Comparison of ENCODE assay signal across 14 cellular contexts in the genomic region with DNA sequence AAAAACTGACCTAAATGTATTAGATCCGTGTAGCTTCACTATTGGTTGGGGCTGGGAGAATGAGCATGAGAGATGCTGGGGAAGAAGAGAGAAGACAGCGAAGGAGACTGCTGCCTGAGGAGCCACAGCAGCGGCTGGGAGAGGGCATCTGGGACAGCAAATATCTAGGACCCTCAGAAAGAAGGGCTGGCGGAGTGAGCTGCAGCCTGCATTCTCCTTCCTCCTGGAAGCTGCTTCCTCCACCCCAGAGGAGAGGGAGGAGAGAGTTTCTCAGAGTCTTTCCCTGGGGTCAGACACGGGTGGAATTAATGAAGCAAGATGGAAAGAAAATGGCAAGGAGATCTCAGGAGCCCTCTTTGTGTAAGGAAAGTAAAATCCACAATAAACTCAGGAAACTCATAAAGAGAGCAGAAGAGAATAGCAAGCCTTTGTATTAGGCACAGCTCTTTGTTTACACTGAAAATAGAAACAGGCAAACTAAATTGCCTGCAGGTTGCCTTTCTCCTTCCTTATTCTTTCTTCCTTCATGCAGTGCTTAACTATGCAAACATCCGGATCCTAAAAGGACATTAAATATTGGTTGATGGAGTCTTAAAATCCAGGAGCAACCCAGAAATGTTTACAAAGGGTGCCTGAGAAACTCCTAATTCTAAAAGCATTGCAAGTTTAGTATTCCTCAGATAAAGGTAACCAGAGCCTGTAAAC.
DNase-seq lines count a peak whose midpoint lies in the region; TF ChIP-seq lines count a peak whose summit lies in the region.
"Had no signal": no experiment of that assay in that cellular context is flagged by ENCODE, and none has a peak within 500 bp of the region (broad histone marks: within the 10 kb centered on the region; RNA-seq: fewer than 3 reads in every experiment).

No MANE protein-coding gene starts in this region.

- peak overlapping the region; percentile 78 for H4K8ac ChIP-seq in neuronal stem cell (ENCODE audit: low read depth, low read length)

- intact Hi-C loops in uterus (cut with DNase I; ENCODE audit: low total_unique reads), result no loop called here

- no peaks in the 10 kb centered on the region for H3K79me1 ChIP-seq in neuronal stem cell (ENCODE audit: low read depth, low read length)

- no peak for TF ChIP-seq POLR2A in uterus (IDR thresholded peaks at IDR 0.05)

- peaks cover 10% of the 10 kb centered on the region for H3K9me3 Mint-ChIP-seq in endodermal cell
- H3K9me3 Mint-ChIP-seq: activated CD4-positive, alpha-beta memory T cell treated with anti-CD3 and anti-CD28 coated beads for 36 hours; central memory CD8-positive, alpha-beta T cell had no signal

- H2BK12ac ChIP-seq in neuronal stem cell (ENCODE audit: low read length), result no peak overlapping the region

- DNase-seq in HAP-1 (ENCODE audit: low spot score in 2 of 2), result peak; percentile 13 to 62
- DNase-seq in NCI-H1436 treated with DMSO at 0.1 percent for 48 hours (lab: John Stamatoyannopoulos, UW), result peak; percentile 43
- DNase-seq in endodermal cell, result no peak
- no peak for DNase-seq in neuronal stem cell (ENCODE audit: low spot score)
- DNase-seq in uterus, result no peak
- DNase-seq in stimulated activated naive CD4-positive, alpha-beta T cell treated with Interleukin-2 at 50 U/mL for 16 hours (lab: John Stamatoyannopoulos, UW), result no peak
- no peak for DNase-seq in NOMO-1 treated with DMSO at 0.1 percent for 48 hours (lab: John Stamatoyannopoulos, UW; ENCODE audit: unreplicated experiment)
- DNase-seq: activated CD4-positive, alpha-beta memory T cell treated with anti-CD3 and anti-CD28 coated beads for 36 hours; DND-41; foreskin keratinocyte had no signal

- H2BK120ac ChIP-seq in neuronal stem cell (ENCODE audit: low read depth, low read length), result no peak overlapping the region

- H3K4me3 ChIP-seq in HAP-1, result no peak overlapping the region
- H3K4me3 ChIP-seq in endodermal cell (ENCODE audit: low read length), result no peak overlapping the region
- H3K4me3 ChIP-seq in neuronal stem cell (ENCODE audit: low read length in 2 of 2), result no peak overlapping the region
- H3K4me3 ChIP-seq in uterus, result no peak overlapping the region
- H3K4me3 ChIP-seq: BLaER1 treated with 17β-estradiol and CSF1 and Interleukin-3, amounts not matched to agents 10 nM and 100 nM; lung had no signal

- peaks cover 10% of the 10 kb centered on the region for H3K27me3 Mint-ChIP-seq in endodermal cell (ENCODE audit: insufficient read depth)

- H3K4me3 Mint-ChIP-seq in endodermal cell, result no peak overlapping the region
- H3K4me3 Mint-ChIP-seq: activated CD4-positive, alpha-beta memory T cell treated with anti-CD3 and anti-CD28 coated beads for 36 hours; central memory CD8-positive, alpha-beta T cell had no signal

- peaks cover 7% of the 10 kb centered on the region for H3K4me1 ChIP-seq in HAP-1
- H3K4me1 ChIP-seq in endodermal cell (ENCODE audit: control insufficient read depth, insufficient read depth, low read length), result peaks cover 3% of the 10 kb centered on the region
- H3K4me1 ChIP-seq in neuronal stem cell (ENCODE audit: control insufficient read depth in 2 of 2, insufficient read depth in 1 of 2, low read depth in 1 of 2, low read length in 2 of 2), result peaks cover 6 to 11% of the 10 kb centered on the region in 2 donors
- no peaks in the 10 kb centered on the region for H3K4me1 ChIP-seq in uterus
- H3K4me1 ChIP-seq: BLaER1 treated with 17β-estradiol and CSF1 and Interleukin-3, amounts not matched to agents 10 nM and 100 nM; foreskin keratinocyte had no signal

- TF ChIP-seq CTCF in endodermal cell (conservative IDR thresholded peaks at IDR 0.05) (no peak), uterus (IDR thresholded peaks at IDR 0.05) (no peak)

- H3K9me3 ChIP-seq in HAP-1 (no peaks in the 10 kb centered on the region), endodermal cell (ENCODE audit: control insufficient read depth, low read length) (no peaks in the 10 kb centered on the region), neuronal stem cell (replicated peaks in 1 of 2; ENCODE audit: control insufficient read depth in 2 of 2, insufficient read depth in 1 of 2, low read depth in 1 of 2, low read length in 2 of 2) (no peaks in the 10 kb centered on the region), uterus (no peaks in the 10 kb centered on the region)

- no peaks in the 10 kb centered on the region for H3K36me3 ChIP-seq in HAP-1 (replicated peaks)
- no peaks in the 10 kb centered on the region for H3K36me3 ChIP-seq in endodermal cell (ENCODE audit: control insufficient read depth, insufficient read depth, low read length)
- H3K36me3 ChIP-seq in neuronal stem cell (replicated peaks in 1 of 2; ENCODE audit: control insufficient read depth in 2 of 2, insufficient read depth in 2 of 2, low read length in 2 of 2), result no peaks in the 10 kb centered on the region
- no peaks in the 10 kb centered on the region for H3K36me3 ChIP-seq in uterus
- H3K36me3 ChIP-seq: BLaER1 treated with 17β-estradiol and CSF1 and Interleukin-3, amounts not matched to agents 10 nM and 100 nM had no signal

- peak overlapping the region; percentile 37 for H3K4me2 ChIP-seq in neuronal stem cell (ENCODE audit: insufficient read depth, low read length, poor library complexity, severe bottlenecking)
- H3K4me2 ChIP-seq: BLaER1 treated with 17β-estradiol and CSF1 and Interleukin-3, amounts not matched to agents 10 nM and 100 nM; KMS-11 had no signal

- H3K36me3 Mint-ChIP-seq in endodermal cell (ENCODE audit: low read depth), result no peaks in the 10 kb centered on the region
- H3K36me3 Mint-ChIP-seq: activated CD4-positive, alpha-beta memory T cell treated with anti-CD3 and anti-CD28 coated beads for 36 hours had no signal

- peaks cover 25% of the 10 kb centered on the region for H3K4me1 Mint-ChIP-seq in endodermal cell
- H3K4me1 Mint-ChIP-seq: central memory CD8-positive, alpha-beta T cell had no signal

- H3K23ac ChIP-seq in neuronal stem cell (ENCODE audit: low read depth, low read length, poor library complexity), result no peak overlapping the region

- H3K4ac ChIP-seq in neuronal stem cell (ENCODE audit: low read length), result no peak overlapping the region

- no peak overlapping the region for H2BK5ac ChIP-seq in neuronal stem cell (ENCODE audit: low read length)

- no peak overlapping the region for H4K91ac ChIP-seq in neuronal stem cell (ENCODE audit: low read depth, low read length, poor library complexity)

- peak overlapping the region; percentile 38 for H3K27ac Mint-ChIP-seq in endodermal cell
- H3K27ac Mint-ChIP-seq: activated CD4-positive, alpha-beta memory T cell treated with anti-CD3 and anti-CD28 coated beads for 36 hours had no signal

- no peak overlapping the region for H2BK15ac ChIP-seq in neuronal stem cell (ENCODE audit: low read length)

- H3K14ac ChIP-seq in neuronal stem cell (ENCODE audit: low read length), result no peak overlapping the region

- peak overlapping the region; percentile 71 for H3K27ac ChIP-seq in endodermal cell (ENCODE audit: low read depth, low read length)
- peak overlapping the region; percentile 69 for H3K27ac ChIP-seq in neuronal stem cell (replicated peaks; ENCODE audit: low read length)
- no peak overlapping the region for H3K27ac ChIP-seq in uterus
- H3K27ac ChIP-seq: BLaER1 treated with 17β-estradiol and CSF1 and Interleukin-3, amounts not matched to agents 10 nM and 100 nM; foreskin keratinocyte; KMS-11 had no signal

- no peak overlapping the region for H2AK5ac ChIP-seq in neuronal stem cell (ENCODE audit: low read depth, low read length)

- H2AFZ ChIP-seq in neuronal stem cell (ENCODE audit: low read length), result peak overlapping the region; percentile 80

- peak overlapping the region; percentile 61 for H3K18ac ChIP-seq in neuronal stem cell (ENCODE audit: low read length)

- in situ Hi-C loops in HAP-1 (cut with MboI; ENCODE audit: low sequenced_read_pairs), result no loop called here

- H3K27me3 ChIP-seq in HAP-1 (ENCODE audit: low read depth) (peaks cover 14% of the 10 kb centered on the region; the same call in 1 of the 2 replicates), endodermal cell (ENCODE audit: control insufficient read depth, insufficient read depth, low read length, poor library complexity, severe bottlenecking) (no peaks in the 10 kb centered on the region), neuronal stem cell (ENCODE audit: control insufficient read depth in 3 of 3, insufficient read depth in 3 of 3, low read depth in 1 of 3, low read length in 3 of 3) (no peaks in the 10 kb centered on the region), uterus (no peaks in the 10 kb centered on the region)
- H3K27me3 ChIP-seq: BLaER1 treated with 17β-estradiol and CSF1 and Interleukin-3, amounts not matched to agents 10 nM and 100 nM had no signal

- 57 to 100% methylated on average over 1 to 6 of the region's 6 CpGs for WGBS in endodermal cell (ENCODE audit: insufficient coverage in 1 of 2, insufficient read length in 1 of 2), 2 experiments
- no CpG with 5 or more reads among the region's 6 CpGs for WGBS in neuronal stem cell (ENCODE audit: extremely low coverage in 2 of 2, insufficient read length in 2 of 2, insufficient replicate concordance in 1 of 2), 2 donors

- H3K9ac ChIP-seq in endodermal cell (ENCODE audit: extremely low read depth, low read length, poor library complexity, severe bottlenecking) (no peak overlapping the region), neuronal stem cell (ENCODE audit: low read depth, low read length, poor library complexity) (no peak overlapping the region)
- H3K9ac ChIP-seq: BLaER1 treated with 17β-estradiol and CSF1 and Interleukin-3, amounts not matched to agents 10 nM and 100 nM; KMS-11 had no signal

Comparison
In these comparisons a context has a peak if more than half of its experiments do, and no peak if none do; other contexts are left out.
1. DNase-seq: peak in HAP-1 (2 of 2) and NCI-H1436 treated with DMSO at 0.1 percent for 48 hours (single experiment); none in endodermal cell (single experiment), neuronal stem cell (single experiment), uterus (0 of 2), stimulated activated naive CD4-positive, alpha-beta T cell treated with Interleukin-2 at 50 U/mL for 16 hours (single experiment) and NOMO-1 treated with DMSO at 0.1 percent for 48 hours (single experiment).
2. H3K27ac ChIP-seq: peak in endodermal cell (single experiment) and neuronal stem cell (single experiment); none in uterus (0 of 2).